ENCODE assay signal across 16 cellular contexts in genomic region chr6:37988696-37989095, GRCh38.
A peak's percentile ranks its signal among the peaks of the same experiment; 100 is the strongest.
DNase-seq lines count a peak whose midpoint lies in the region; ATAC-seq and TF ChIP-seq lines count a peak whose summit lies in the region.
"Had no signal": no experiment of that assay in that cellular context is flagged by ENCODE, and none has a peak within 500 bp of the region (broad histone marks: within the 10 kb centered on the region; RNA-seq: fewer than 3 reads in every experiment).

No MANE protein-coding gene starts in this region.

- peaks cover 3% of the 10 kb centered on the region for H3K27me3 Mint-ChIP-seq in nephron progenitor cell (ENCODE audit: low read depth, poor library complexity)
- H3K27me3 Mint-ChIP-seq: activated CD4-positive, alpha-beta T cell treated with anti-CD3 and anti-CD28 coated beads, Interleukin-2, amount 10 ng/mL, durations not matched to agents 24 days and 14 days; activated naive CD8-positive, alpha-beta T cell treated with anti-CD3 and anti-CD28 coated beads, Interleukin-2, amount 10 ng/mL, durations not matched to agents 7 days and 5 days had no signal

- peaks cover 46% of the 10 kb centered on the region for H3K4me1 Mint-ChIP-seq in nephron progenitor cell

- no peaks in the 10 kb centered on the region for H3K36me3 Mint-ChIP-seq in nephron progenitor cell (ENCODE audit: low read depth)
- H3K36me3 Mint-ChIP-seq: activated naive CD8-positive, alpha-beta T cell treated with anti-CD3 and anti-CD28 coated beads, Interleukin-2, amount 10 ng/mL, durations not matched to agents 7 days and 5 days had no signal

- H3K4me3 ChIP-seq in AG10803 (ENCODE audit: low read length) (no peak overlapping the region), choroid plexus epithelial cell (ENCODE audit: low read depth, low read length) (no peak overlapping the region)
- H3K4me3 ChIP-seq: gastroesophageal sphincter, HAP-1 had no signal

- TF ChIP-seq CTCF in AG10803 (conservative IDR thresholded peaks at IDR 0.05; ENCODE audit: low read length), result no peak
- no peak for TF ChIP-seq CTCF in choroid plexus epithelial cell (conservative IDR thresholded peaks at IDR 0.05; ENCODE audit: low read depth, low read length)
- no peak for TF ChIP-seq CTCF in nephron progenitor cell (IDR thresholded peaks at IDR 0.05)

- H3K27ac Mint-ChIP-seq in nephron progenitor cell, result peak overlapping the region; percentile 58
- H3K27ac Mint-ChIP-seq: activated CD4-positive, alpha-beta T cell treated with anti-CD3 and anti-CD28 coated beads, Interleukin-2, amount 10 ng/mL, durations not matched to agents 24 days and 14 days; activated naive CD8-positive, alpha-beta T cell treated with anti-CD3 and anti-CD28 coated beads, Interleukin-2, amount 10 ng/mL, durations not matched to agents 7 days and 5 days had no signal

- DNase-seq in AG10803 (ENCODE audit: low read depth) (peak; percentile 43), HK-2 (ENCODE audit: unreplicated experiment) (peak; percentile 16), choroid plexus epithelial cell (ENCODE audit: low read depth) (peak; percentile 31), nephron progenitor cell (no peak), substantia nigra (lab: John Stamatoyannopoulos, UW) (no peak), inferior parietal cortex (ENCODE audit: extremely low spot score) (no peak)
- DNase-seq: activated CD4-positive, alpha-beta T cell treated with anti-CD3 and anti-CD28 coated beads, Interleukin-2, amount 10 ng/mL, durations not matched to agents 24 days and 14 days; activated naive CD8-positive, alpha-beta T cell treated with anti-CD3 and anti-CD28 coated beads, Interleukin-2, amount 10 ng/mL, durations not matched to agents 7 days and 5 days; DMS 273 treated with DMSO at 0.1 percent for 48 hours; mammary epithelial cell; NCI-H748 treated with DMSO at 0.1 percent for 48 hours had no signal

- no peaks in the 10 kb centered on the region for H3K9me3 Mint-ChIP-seq in nephron progenitor cell
- H3K9me3 Mint-ChIP-seq: activated CD4-positive, alpha-beta T cell treated with anti-CD3 and anti-CD28 coated beads, Interleukin-2, amount 10 ng/mL, durations not matched to agents 24 days and 14 days; activated naive CD8-positive, alpha-beta T cell treated with anti-CD3 and anti-CD28 coated beads, Interleukin-2, amount 10 ng/mL, durations not matched to agents 7 days and 5 days; neural crest cell had no signal

- H3K4me3 Mint-ChIP-seq in nephron progenitor cell, result no peak overlapping the region
- H3K4me3 Mint-ChIP-seq: activated CD4-positive, alpha-beta T cell treated with anti-CD3 and anti-CD28 coated beads, Interleukin-2, amount 10 ng/mL, durations not matched to agents 24 days and 14 days; activated naive CD8-positive, alpha-beta T cell treated with anti-CD3 and anti-CD28 coated beads, Interleukin-2, amount 10 ng/mL, durations not matched to agents 7 days and 5 days; neural crest cell had no signal

- ATAC-seq in HG02798 (IDR thresholded peaks at IDR 0.05; ENCODE audit: poor library complexity, unreplicated experiment) (no peak), HG03571 (IDR thresholded peaks at IDR 0.05; ENCODE audit: unreplicated experiment) (no peak)
- ATAC-seq: gastroesophageal sphincter had no signal

- no peak overlapping the region for H3K27ac ChIP-seq in substantia nigra (ENCODE audit: low read depth, low read length, poor library complexity, severe bottlenecking)

Comparison
In these comparisons a context has a peak if more than half of its experiments do, and no peak if none do; other contexts are left out.
1. DNase-seq: peak in AG10803 (single experiment), HK-2 (single experiment) and choroid plexus epithelial cell (single experiment); none in nephron progenitor cell (single experiment), substantia nigra (0 of 49) and inferior parietal cortex (single experiment).